1 cellular context compared by ENCODE assay signal in genomic region chr7:906776-907157, GRCh38.
TF ChIP-seq lines count a peak whose summit lies in the region.

No MANE protein-coding gene starts in this region.

TF ChIP-seq in H1, 55 proteins besides CTCF, POLR2A, EP300 and RAD21:
- no peak for TF ChIP-seq CEBPB (IDR thresholded peaks at IDR 0.05; ENCODE audit: low read depth, low read length)
- TF ChIP-seq TAF1 (IDR thresholded peaks at IDR 0.05; ENCODE audit: low read depth, low read length) = no peak
- no peak for TF ChIP-seq SP2 (IDR thresholded peaks at IDR 0.05; ENCODE audit: low read length)
- no peak for TF ChIP-seq NANOG (IDR thresholded peaks at IDR 0.05; ENCODE audit: insufficient read depth, low read depth, low read length, poor library complexity, severe bottlenecking)
- no peak for TF ChIP-seq KDM5A (IDR thresholded peaks at IDR 0.05; ENCODE audit: low read length)
- TF ChIP-seq MAFK (IDR thresholded peaks at IDR 0.05; ENCODE audit: low read depth, low read length) = no peak
- TF ChIP-seq RXRA (IDR thresholded peaks at IDR 0.05; ENCODE audit: insufficient read depth, low read depth, low read length) = no peak
- TF ChIP-seq TBP (IDR thresholded peaks at IDR 0.05; ENCODE audit: low read depth, low read length) = no peak
- no peak for TF ChIP-seq SIN3A (conservative IDR thresholded peaks at IDR 0.05 in 1 of 2, IDR thresholded peaks at IDR 0.05 in 1 of 2; ENCODE audit: low read depth in 1 of 2, low read length in 2 of 2)
- TF ChIP-seq NRF1 (IDR thresholded peaks at IDR 0.05; ENCODE audit: low read depth, low read length) = no peak
- no peak for TF ChIP-seq RBBP5 (IDR thresholded peaks at IDR 0.05; ENCODE audit: borderline replicate concordance, low read depth, low read length)
- TF ChIP-seq MAX (IDR thresholded peaks at IDR 0.05) = no peak
- TF ChIP-seq EGR1 (IDR thresholded peaks at IDR 0.05; ENCODE audit: borderline replicate concordance, low read depth, low read length) = no peak
- TF ChIP-seq TAF7 (optimal IDR thresholded peaks at IDR 0.05; ENCODE audit: borderline replicate concordance, low read depth, low read length) = no peak
- TF ChIP-seq SIRT6 (IDR thresholded peaks at IDR 0.05; ENCODE audit: low read length) = no peak
